ENCODE assay signal across 22 cellular contexts in genomic region chr18:35474884-35475283, GRCh38.
"Had no signal": no experiment of that assay in that cellular context is flagged by ENCODE, and none has a peak within 500 bp of the region (broad histone marks: within the 10 kb centered on the region; RNA-seq: fewer than 3 reads in every experiment).

No MANE protein-coding gene starts in this region.

- ATAC-seq: activated naive CD4-positive, alpha-beta T cell treated with anti-CD3 and anti-CD28 coated beads, Interleukin-2, amount 50 U/mL, for 72 hours; effector memory CD8-positive, alpha-beta T cell; T-helper 17 cell; upper lobe of right lung had no signal

- H3K27me3 Mint-ChIP-seq: brain; effector memory CD8-positive, alpha-beta T cell; progenitor cell of endocrine pancreas; T-helper 17 cell had no signal

- H3K4me3 Mint-ChIP-seq: brain; effector memory CD8-positive, alpha-beta T cell; nephron; T-helper 17 cell had no signal

- H3K4me3 ChIP-seq: hepatocyte, right atrium auricular region, stomach, thoracic aorta, upper lobe of right lung had no signal

- H3K4me1 Mint-ChIP-seq: nephron had no signal

- H3K27ac Mint-ChIP-seq: activated naive CD4-positive, alpha-beta T cell treated with anti-CD3 and anti-CD28 coated beads, Interleukin-2, amount 50 U/mL, for 72 hours; brain; effector memory CD8-positive, alpha-beta T cell; nephron; progenitor cell of endocrine pancreas; T-helper 17 cell had no signal

- H3K9me3 Mint-ChIP-seq: effector memory CD8-positive, alpha-beta T cell had no signal

- DNase-seq: activated CD4-positive, alpha-beta T cell treated with anti-CD3 and anti-CD28 coated beads, Interleukin-2, amount 50 U/mL, for 48 hours; activated effector memory CD4-positive, alpha-beta T cell treated with Interleukin-2 at 50 U/mL for 16 hours; activated T-cell treated with anti-CD3 and anti-CD28 coated beads, Interleukin-2, amount 50 U/mL, for 1 hour; amniotic stem cell; dermis blood vessel endothelial cell; effector memory CD8-positive, alpha-beta T cell; kidney glomerular epithelial cell; mesendoderm; nucleus accumbens; small intestine; stimulated activated CD4-positive, alpha-beta T cell treated with anti-CD3 and anti-CD28 coated beads, Interleukin-4, amount 100 ng/mL, for 4 hours; stomach; T-helper 17 cell; upper lobe of right lung; WERI-Rb-1 had no signal
